In the genomic region with DNA sequence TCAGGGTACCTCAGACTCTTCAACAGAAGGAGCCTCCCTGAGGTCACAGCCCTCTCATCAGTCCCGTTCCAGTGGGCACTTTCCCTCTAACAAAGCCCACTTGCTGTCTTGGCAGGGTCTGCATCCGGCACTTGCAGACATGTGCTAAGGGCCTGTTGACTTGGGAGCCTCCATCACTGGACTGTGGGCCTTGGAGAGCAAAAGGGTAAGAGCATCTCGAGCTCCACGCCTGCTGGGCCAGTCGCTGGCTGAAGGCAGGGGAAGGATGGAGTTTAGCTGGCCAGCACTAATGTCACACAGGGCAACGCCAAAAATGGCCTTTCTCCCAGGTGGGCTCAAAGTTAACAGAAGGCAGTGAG, we compare ENCODE assay signal across 13 cellular contexts. TPM values are rescaled to one million over a fixed set of nuclear protein-coding genes. Genes with fewer than 3 reads are reported as not detected.
DNase-seq lines count a peak whose midpoint lies in the region; ATAC-seq and TF ChIP-seq lines count a peak whose summit lies in the region.
"Had no signal": no experiment of that assay in that cellular context is flagged by ENCODE, and none has a peak within 500 bp of the region (broad histone marks: within the 10 kb centered on the region; RNA-seq: fewer than 3 reads in every experiment).

No MANE protein-coding gene starts in this region.

- peak overlapping the region; percentile 49 to 85 (median 74) for H3K4me3 Mint-ChIP-seq in CD4-positive, CD25-positive, alpha-beta regulatory T cell
- peak overlapping the region; percentile 64 for H3K4me3 Mint-ChIP-seq in central memory CD8-positive, alpha-beta T cell
- H3K4me3 Mint-ChIP-seq in naive thymus-derived CD8-positive, alpha-beta T cell = peak overlapping the region; percentile 34 to 83 (median 62)

- CTCF ChIA-PET in GM10248 (lab: Yijun Ruan, JAX) = interaction anchor here (0.7 to 3.8 kb wide), 8 partner anchors 10 to 259 kb away, joined by 3 to 26 read pairs (median 3); no protein-coding TSS in a partner anchor

- H3K36me3 Mint-ChIP-seq in CD4-positive, CD25-positive, alpha-beta regulatory T cell = peaks cover 5% of the 10 kb centered on the region
- H3K36me3 Mint-ChIP-seq in central memory CD8-positive, alpha-beta T cell (ENCODE audit: insufficient read depth) = peaks cover 24% of the 10 kb centered on the region
- peaks cover 0 to 15% (median 4%) of the 10 kb centered on the region in 3 donors for H3K36me3 Mint-ChIP-seq in naive thymus-derived CD8-positive, alpha-beta T cell

- peak overlapping the region; percentile 99 for H3K9ac ChIP-seq in HUES6 (ENCODE audit: low read length)

- peaks cover 27 to 55% (median 36%) of the 10 kb centered on the region in 4 donors for H3K4me1 Mint-ChIP-seq in CD4-positive, CD25-positive, alpha-beta regulatory T cell
- peaks cover 38% of the 10 kb centered on the region for H3K4me1 Mint-ChIP-seq in central memory CD8-positive, alpha-beta T cell
- H3K4me1 Mint-ChIP-seq in naive thymus-derived CD8-positive, alpha-beta T cell = peaks cover 28 to 56% (median 49%) of the 10 kb centered on the region in 4 donors

- no peaks in the 10 kb centered on the region for H3K9me3 Mint-ChIP-seq in CD4-positive, CD25-positive, alpha-beta regulatory T cell
- no peaks in the 10 kb centered on the region for H3K9me3 Mint-ChIP-seq in central memory CD8-positive, alpha-beta T cell
- no peaks in the 10 kb centered on the region for H3K9me3 Mint-ChIP-seq in naive thymus-derived CD8-positive, alpha-beta T cell

- peak overlapping the region; percentile 39 to 87 (median 83) for H3K27ac Mint-ChIP-seq in CD4-positive, CD25-positive, alpha-beta regulatory T cell
- peak overlapping the region; percentile 30 for H3K27ac Mint-ChIP-seq in central memory CD8-positive, alpha-beta T cell (ENCODE audit: low read depth)
- H3K27ac Mint-ChIP-seq in naive thymus-derived CD8-positive, alpha-beta T cell = peak overlapping the region; percentile 2 to 92 (median 79)

- POLR2A ChIA-PET in naive thymus-derived CD8-positive, alpha-beta T cell (lab: Charles Lee) = interaction anchor here (4.5 to 4.7 kb wide), 2 partner anchors 13 to 17 kb away, joined by 35 to 43 read pairs; no protein-coding TSS in a partner anchor
- POLR2A ChIA-PET in GM10248 (lab: Yijun Ruan, JAX) = no interaction called here

- H3K27ac ChIP-seq in CD4-positive, CD25-positive, alpha-beta regulatory T cell (ENCODE audit: insufficient read depth, low read length, poor library complexity, severe bottlenecking) = peak overlapping the region; percentile 21
- H3K27ac ChIP-seq in HUES6 (ENCODE audit: low read depth, low read length) = peak overlapping the region; percentile 100; the same call in 1 of the 2 replicates

- peaks cover 4% of the 10 kb centered on the region for H3K36me3 ChIP-seq in CD4-positive, CD25-positive, alpha-beta regulatory T cell (ENCODE audit: control insufficient read depth, insufficient read depth, low read length)
- peaks cover 16% of the 10 kb centered on the region for H3K36me3 ChIP-seq in HUES6 (ENCODE audit: control insufficient read depth, insufficient read depth, low read length)
- H3K36me3 ChIP-seq: ovary had no signal

- DNase-seq in CD4-positive, CD25-positive, alpha-beta regulatory T cell = no peak
- DNase-seq in central memory CD8-positive, alpha-beta T cell (ENCODE audit: low spot score in 2 of 2) = no peak
- no peak for DNase-seq in naive thymus-derived CD8-positive, alpha-beta T cell
- no peak for DNase-seq in NCI-H2171 treated with DMSO at 0.1 percent for 48 hours (lab: John Stamatoyannopoulos, UW)
- DNase-seq in GM10248 (ENCODE audit: extremely low spot score) = no peak
- DNase-seq: GF-D8; NCI-H1048; NCI-H524 treated with DMSO at 0.1 percent for 48 hours; stimulated activated naive CD4-positive, alpha-beta T cell treated with Interleukin-2 at 50 U/mL for 16 hours had no signal

- no peaks in the 10 kb centered on the region for H3K9me3 ChIP-seq in CD4-positive, CD25-positive, alpha-beta regulatory T cell (ENCODE audit: control insufficient read depth in 2 of 2, low read length in 2 of 2)
- H3K9me3 ChIP-seq in HUES6 (ENCODE audit: control insufficient read depth, insufficient read depth, low read depth, low read length) = no peaks in the 10 kb centered on the region
- H3K9me3 ChIP-seq: ovary had no signal

- H3K27me3 ChIP-seq in CD4-positive, CD25-positive, alpha-beta regulatory T cell (ENCODE audit: control insufficient read depth, insufficient read depth, low read length) = no peaks in the 10 kb centered on the region
- H3K27me3 ChIP-seq in HUES6 (ENCODE audit: control insufficient read depth, insufficient read depth, low read length) = no peaks in the 10 kb centered on the region
- H3K27me3 ChIP-seq: ovary had no signal

- no peak for TF ChIP-seq CTCF in GM10248 (IDR thresholded peaks at IDR 0.05; ENCODE audit: control extremely low read depth, extremely low read depth, low read depth, missing control alignments)

- no peak for ATAC-seq in CD4-positive, CD25-positive, alpha-beta regulatory T cell (ENCODE audit: low read depth in 2 of 2)
- no peak for ATAC-seq in central memory CD8-positive, alpha-beta T cell (replicated peaks; ENCODE audit: extremely low read depth, poor library complexity, severe bottlenecking)
- no peak for ATAC-seq in naive thymus-derived CD8-positive, alpha-beta T cell
- ATAC-seq in HG02623 (IDR thresholded peaks at IDR 0.05; ENCODE audit: unreplicated experiment) (no peak), GM18502 (IDR thresholded peaks at IDR 0.05; ENCODE audit: poor library complexity, unreplicated experiment) (no peak)

- H3K4me1 ChIP-seq in CD4-positive, CD25-positive, alpha-beta regulatory T cell (ENCODE audit: control insufficient read depth, insufficient read depth, low read length, poor library complexity, severe bottlenecking) = peaks cover 36% of the 10 kb centered on the region
- peaks cover 32% of the 10 kb centered on the region for H3K4me1 ChIP-seq in HUES6 (ENCODE audit: control insufficient read depth, insufficient read depth, low read length)

- peaks cover 4% of the 10 kb centered on the region for H3K27me3 Mint-ChIP-seq in CD4-positive, CD25-positive, alpha-beta regulatory T cell
- H3K27me3 Mint-ChIP-seq in central memory CD8-positive, alpha-beta T cell = no peaks in the 10 kb centered on the region
- H3K27me3 Mint-ChIP-seq in naive thymus-derived CD8-positive, alpha-beta T cell = no peaks in the 10 kb centered on the region

- no peak overlapping the region for H3K4me3 ChIP-seq in CD4-positive, CD25-positive, alpha-beta regulatory T cell (ENCODE audit: low read depth, low read length)
- peak overlapping the region; percentile 85 for H3K4me3 ChIP-seq in HUES6 (ENCODE audit: low read depth, low read length)

RNA-seq across cellular contexts. Expression of gene NSD1, which starts 2.2 kb away (rescaled TPM):
- 125 TPM for total RNA-seq in CD4-positive, CD25-positive, alpha-beta regulatory T cell
- 10 to 100 TPM; 25.9 to 48.6 (median 37.3) TPM for polyA plus RNA-seq in CD4-positive, CD25-positive, alpha-beta regulatory T cell
- 100 to 1,000 TPM; 118 to 130 TPM for total RNA-seq in naive thymus-derived CD8-positive, alpha-beta T cell
- polyA plus RNA-seq in naive thymus-derived CD8-positive, alpha-beta T cell = 10 to 100 TPM; 25.0 to 43.1 (median 42.7) TPM

RNA-seq across cellular contexts. Expression of gene FGFR4, which starts 44.6 kb away (rescaled TPM):
- 4.4 TPM for total RNA-seq in CD4-positive, CD25-positive, alpha-beta regulatory T cell
- under 1 TPM in 2 of 4 donors, not detected in 2; 0.19 to 0.29 TPM for polyA plus RNA-seq in CD4-positive, CD25-positive, alpha-beta regulatory T cell
- 1 to 10 TPM; 1.8 to 3.0 TPM for total RNA-seq in naive thymus-derived CD8-positive, alpha-beta T cell
- under 1 TPM in 2 of 3 donors, not detected in 1; 0.23 to 0.76 TPM for polyA plus RNA-seq in naive thymus-derived CD8-positive, alpha-beta T cell

Comparison
In these comparisons a context has a peak if more than half of its experiments do, and no peak if none do; other contexts are left out.
1. H3K27ac Mint-ChIP-seq: peak in every context shown above with its lines; median percentile 83 in CD4-positive, CD25-positive, alpha-beta regulatory T cell; 79 in naive thymus-derived CD8-positive, alpha-beta T cell; 30 in central memory CD8-positive, alpha-beta T cell.